ENCODE assay signal across 10 cellular contexts in genomic region chr11:91248199-91248807, GRCh38.
A peak's percentile ranks its signal among the peaks of the same experiment; 100 is the strongest.
DNase-seq lines count a peak whose midpoint lies in the region; ATAC-seq and TF ChIP-seq lines count a peak whose summit lies in the region.
"Had no signal": no experiment of that assay in that cellular context is flagged by ENCODE, and none has a peak within 500 bp of the region (broad histone marks: within the 10 kb centered on the region; RNA-seq: fewer than 3 reads in every experiment).

No MANE protein-coding gene starts in this region.

- WGBS in liver: 8% methylated on average over 4 of the region's 4 CpGs

- no peaks in the 10 kb centered on the region for H3K36me3 ChIP-seq in liver (ENCODE audit: control insufficient read depth in 4 of 4, insufficient read depth in 3 of 4, low read depth in 1 of 4, low read length in 3 of 4)
- H3K36me3 ChIP-seq: SJSA1 had no signal

- H3K36me3 Mint-ChIP-seq in naive thymus-derived CD8-positive, alpha-beta T cell: no peaks in the 10 kb centered on the region
- H3K36me3 Mint-ChIP-seq: memory B cell had no signal

- H3K4me3 ChIP-seq in liver (ENCODE audit: low read depth in 1 of 3, low read length in 3 of 3): no peak overlapping the region
- H3K4me3 ChIP-seq: SJSA1 had no signal

- H3K4me1 Mint-ChIP-seq in naive thymus-derived CD8-positive, alpha-beta T cell: no peaks in the 10 kb centered on the region
- H3K4me1 Mint-ChIP-seq: memory B cell had no signal

- no peak overlapping the region for H3K9ac ChIP-seq in liver (ENCODE audit: low read depth in 1 of 2, low read length in 2 of 2)

- peak; percentile 63 for ATAC-seq in GM19395 (IDR thresholded peaks at IDR 0.05; ENCODE audit: unreplicated experiment)
- no peak for ATAC-seq in naive thymus-derived CD8-positive, alpha-beta T cell

- H3K4me1 ChIP-seq in liver (ENCODE audit: control insufficient read depth in 4 of 4, insufficient read depth in 4 of 4, low read length in 3 of 4): no peaks in the 10 kb centered on the region
- H3K4me1 ChIP-seq: SJSA1 had no signal

- peak; percentile 58 for TF ChIP-seq CTCF in liver (IDR thresholded peaks at IDR 0.05; ENCODE audit: low read depth, low read length, missing input control)

- peak; percentile 71 to 80 for TF ChIP-seq RAD21 in liver (IDR thresholded peaks at IDR 0.05)

- H3K27ac Mint-ChIP-seq in naive thymus-derived CD8-positive, alpha-beta T cell: no peak overlapping the region
- H3K27ac Mint-ChIP-seq: memory B cell had no signal

- H3K27ac ChIP-seq in liver (ENCODE audit: low read depth in 1 of 2, low read length in 2 of 2): no peak overlapping the region
- H3K27ac ChIP-seq: SJSA1 had no signal

- POLR2A ChIA-PET in naive thymus-derived CD8-positive, alpha-beta T cell (lab: Charles Lee): no interaction called here

- no peaks in the 10 kb centered on the region for H3K9me3 ChIP-seq in liver (ENCODE audit: control insufficient read depth in 4 of 4, low read length in 3 of 4)
- H3K9me3 ChIP-seq: SJSA1 had no signal

- H3K4me3 Mint-ChIP-seq in naive thymus-derived CD8-positive, alpha-beta T cell: no peak overlapping the region
- H3K4me3 Mint-ChIP-seq: memory B cell had no signal

- no peaks in the 10 kb centered on the region for H3K27me3 Mint-ChIP-seq in naive thymus-derived CD8-positive, alpha-beta T cell
- H3K27me3 Mint-ChIP-seq: memory B cell had no signal

- peaks cover 0 to 4% (median 0%) of the 10 kb centered on the region in 9 donors for H3K9me3 Mint-ChIP-seq in naive thymus-derived CD8-positive, alpha-beta T cell
- H3K9me3 Mint-ChIP-seq: memory B cell had no signal

- DNase-seq in COR-L47 (lab: John Stamatoyannopoulos, UW) (peak; percentile 34), NCI-H1105 (lab: John Stamatoyannopoulos, UW) (peak; percentile 25), amniotic stem cell (lab: John Stamatoyannopoulos, UW) (peak; percentile 28), GF-D8 (lab: John Stamatoyannopoulos, UW) (no peak), GDM1 (lab: John Stamatoyannopoulos, UW) (no peak)
- no peak for DNase-seq in naive thymus-derived CD8-positive, alpha-beta T cell

- peaks cover 0 to 3% (median 0%) of the 10 kb centered on the region in 4 donors for H3K27me3 ChIP-seq in liver (ENCODE audit: control insufficient read depth in 4 of 4, insufficient read depth in 4 of 4, low read length in 3 of 4)
- H3K27me3 ChIP-seq: SJSA1 had no signal

TF ChIP-seq in liver, 16 proteins besides CTCF, POLR2A, EP300 and RAD21:
- no peak for TF ChIP-seq HNF4A (conservative IDR thresholded peaks at IDR 0.05)
- no peak for TF ChIP-seq NR2F2 (IDR thresholded peaks at IDR 0.05)
- no peak for TF ChIP-seq FOXA1 (IDR thresholded peaks at IDR 0.05)
- no peak for TF ChIP-seq YY1 (IDR thresholded peaks at IDR 0.05)
- no peak for TF ChIP-seq TAF1 (conservative IDR thresholded peaks at IDR 0.05)
- TF ChIP-seq MAX (IDR thresholded peaks at IDR 0.05): no peak
- TF ChIP-seq GABPA (IDR thresholded peaks at IDR 0.05 in 1 of 2, conservative IDR thresholded peaks at IDR 0.05 in 1 of 2): no peak
- TF ChIP-seq ZBTB33 (IDR thresholded peaks at IDR 0.05): no peak
- no peak for TF ChIP-seq SP1 (IDR thresholded peaks at IDR 0.05)
- no peak for TF ChIP-seq ATF3 (IDR thresholded peaks at IDR 0.05)
- no peak for TF ChIP-seq RXRA (IDR thresholded peaks at IDR 0.05)
- no peak for TF ChIP-seq JUND (IDR thresholded peaks at IDR 0.05)
- no peak for TF ChIP-seq REST (IDR thresholded peaks at IDR 0.05)
TF ChIP-seq in liver: peak in this region for 0.

Comparison
In these comparisons a context has a peak if more than half of its experiments do, and no peak if none do; other contexts are left out.
1. DNase-seq: peak in COR-L47 (single experiment), NCI-H1105 (single experiment) and amniotic stem cell (single experiment); none in naive thymus-derived CD8-positive, alpha-beta T cell (0 of 10), GF-D8 (single experiment) and GDM1 (single experiment).